13 cellular contexts compared by ENCODE assay signal in genomic region chr7:137881607-137882260, GRCh38. TPM values are rescaled to one million over a fixed set of nuclear protein-coding genes. Genes with fewer than 3 reads are reported as not detected.
DNase-seq lines count a peak whose midpoint lies in the region; ATAC-seq and TF ChIP-seq lines count a peak whose summit lies in the region.
"Had no signal": no experiment of that assay in that cellular context is flagged by ENCODE, and none has a peak within 500 bp of the region (broad histone marks: within the 10 kb centered on the region; RNA-seq: fewer than 3 reads in every experiment).

No MANE protein-coding gene starts in this region.

- H3K9me3 ChIP-seq in RWPE2 (ENCODE audit: severe bottlenecking) (peaks cover 4% of the 10 kb centered on the region), skeletal muscle satellite cell (replicated peaks; ENCODE audit: low read length) (no peaks in the 10 kb centered on the region), transverse colon (no peaks in the 10 kb centered on the region)
- no peaks in the 10 kb centered on the region for H3K9me3 ChIP-seq in CD4-positive, alpha-beta T cell (ENCODE audit: control insufficient read depth, low read length)
- H3K9me3 ChIP-seq: colonic mucosa had no signal

- peaks cover 50% of the 10 kb centered on the region for H3K36me3 Mint-ChIP-seq in T-helper 1 cell treated with Interleukin-12 subunit alpha and Interleukin-12 subunit beta and Interleukin-4 antibody, amounts not matched to agents 30 μg/mL and 1 μg/mL, for 36 hours (ENCODE audit: low read depth)
- peaks cover 100% of the 10 kb centered on the region for H3K36me3 Mint-ChIP-seq in CD4-positive, alpha-beta T cell (ENCODE audit: low read depth)

- CTCF ChIA-PET in CD4-positive, alpha-beta T cell (lab: Charles Lee) = no interaction called here

- TF ChIP-seq CTCF in RWPE2 (IDR thresholded peaks at IDR 0.05; ENCODE audit: poor library complexity, severe bottlenecking) (no peak), transverse colon (IDR thresholded peaks at IDR 0.05) (no peak)
- no peak for TF ChIP-seq CTCF in CD4-positive, alpha-beta T cell (IDR thresholded peaks at IDR 0.05)

- no peak overlapping the region for H3K4me3 ChIP-seq in RWPE2 (ENCODE audit: severe bottlenecking)
- no peak overlapping the region for H3K4me3 ChIP-seq in skeletal muscle satellite cell (ENCODE audit: low read length)
- H3K4me3 ChIP-seq in transverse colon = no peak overlapping the region
- H3K4me3 ChIP-seq: colonic mucosa had no signal

- H3K4me3 Mint-ChIP-seq in T-helper 1 cell treated with Interleukin-12 subunit alpha and Interleukin-12 subunit beta and Interleukin-4 antibody, amounts not matched to agents 30 μg/mL and 1 μg/mL, for 36 hours = no peak overlapping the region
- no peak overlapping the region for H3K4me3 Mint-ChIP-seq in CD4-positive, alpha-beta T cell
- H3K4me3 Mint-ChIP-seq: activated naive CD4-positive, alpha-beta T cell treated with anti-CD3 and anti-CD28 coated beads, Interleukin-2, amount 10 ng/mL, durations not matched to agents 7 days and 5 days had no signal

- peak overlapping the region; percentile 24 for H3K4me2 ChIP-seq in skeletal muscle satellite cell (ENCODE audit: low read length)

- peaks cover 29% of the 10 kb centered on the region for H3K4me1 Mint-ChIP-seq in T-helper 1 cell treated with Interleukin-12 subunit alpha and Interleukin-12 subunit beta and Interleukin-4 antibody, amounts not matched to agents 30 μg/mL and 1 μg/mL, for 36 hours (ENCODE audit: low read depth)
- H3K4me1 Mint-ChIP-seq in CD4-positive, alpha-beta T cell (ENCODE audit: low read depth) = no peaks in the 10 kb centered on the region

- no peaks in the 10 kb centered on the region for H3K9me3 Mint-ChIP-seq in T-helper 1 cell treated with Interleukin-12 subunit alpha and Interleukin-12 subunit beta and Interleukin-4 antibody, amounts not matched to agents 30 μg/mL and 1 μg/mL, for 36 hours
- no peaks in the 10 kb centered on the region for H3K9me3 Mint-ChIP-seq in CD4-positive, alpha-beta T cell
- H3K9me3 Mint-ChIP-seq: activated naive CD4-positive, alpha-beta T cell treated with anti-CD3 and anti-CD28 coated beads, Interleukin-2, amount 10 ng/mL, durations not matched to agents 7 days and 5 days had no signal

- H3K9ac ChIP-seq in skeletal muscle satellite cell (ENCODE audit: low read depth, low read length) = peak overlapping the region; percentile 32

- TF ChIP-seq POLR2A in transverse colon (IDR thresholded peaks at IDR 0.05) = no peak

- 97 to 98% methylated on average over 4 to 8 of the region's 8 CpGs for WGBS in transverse colon (ENCODE audit: low coverage in 1 of 2), 2 donors

- H3K27ac ChIP-seq in RWPE2 (ENCODE audit: poor library complexity, severe bottlenecking) = peak overlapping the region; percentile 82
- H3K27ac ChIP-seq in transverse colon = peak overlapping the region in 1 of 4 donors; percentile 32
- no peak overlapping the region for H3K27ac ChIP-seq in CD4-positive, alpha-beta T cell (ENCODE audit: low read depth, low read length)
- H3K27ac ChIP-seq: colonic mucosa, HL-60 had no signal

- peaks cover 78% of the 10 kb centered on the region for H3K36me3 ChIP-seq in RWPE2 (ENCODE audit: low read depth)
- peaks cover 60% of the 10 kb centered on the region for H3K36me3 ChIP-seq in skeletal muscle satellite cell (ENCODE audit: insufficient read depth, low read length)
- H3K36me3 ChIP-seq in transverse colon = peaks cover 0 to 45% (median 21%) of the 10 kb centered on the region in 4 donors

- DNase-seq in T-helper 1 cell (no peak), RWPE2 (ENCODE audit: low spot score) (no peak), transverse colon (no peak), Ammon's horn (ENCODE audit: low spot score) (no peak)
- DNase-seq in CD4-positive, alpha-beta T cell = no peak
- DNase-seq: activated naive CD4-positive, alpha-beta T cell treated with anti-CD3 and anti-CD28 coated beads, Interleukin-2, amount 10 ng/mL, durations not matched to agents 7 days and 5 days; colonic mucosa; NCI-H345; RPMI8226 had no signal

- in situ Hi-C loops in transverse colon (cut with MboI; ENCODE audit: low pct_ligation_motif_present in 1 of 4, low pct_unique_long_range_greater_than_20kb in 1 of 4, low sequenced_read_pairs in 3 of 4) = no loop called here

- H3K27ac Mint-ChIP-seq in T-helper 1 cell treated with Interleukin-12 subunit alpha and Interleukin-12 subunit beta and Interleukin-4 antibody, amounts not matched to agents 30 μg/mL and 1 μg/mL, for 36 hours = peak overlapping the region; percentile 69
- no peak overlapping the region for H3K27ac Mint-ChIP-seq in CD4-positive, alpha-beta T cell
- H3K27ac Mint-ChIP-seq: activated naive CD4-positive, alpha-beta T cell treated with anti-CD3 and anti-CD28 coated beads, Interleukin-2, amount 10 ng/mL, durations not matched to agents 7 days and 5 days had no signal

- intact Hi-C loops in transverse colon (cut with DNase I; ENCODE audit: low total_unique reads) = no loop called here
- intact Hi-C loops in CD4-positive, alpha-beta T cell (cut with DNase I, micrococcal nuclease) = no loop called here

- H3K4me1 ChIP-seq in RWPE2 (ENCODE audit: insufficient read depth, poor library complexity, severe bottlenecking) = peaks cover 35% of the 10 kb centered on the region
- peaks cover 80% of the 10 kb centered on the region for H3K4me1 ChIP-seq in skeletal muscle satellite cell (ENCODE audit: control insufficient read depth, insufficient read depth, low read length)
- H3K4me1 ChIP-seq in transverse colon = peaks cover 0 to 10% (median 6%) of the 10 kb centered on the region in 4 donors
- H3K4me1 ChIP-seq: colonic mucosa had no signal

- peak; percentile 18 for ATAC-seq in HG02610 (IDR thresholded peaks at IDR 0.05; ENCODE audit: unreplicated experiment)
- no peak for ATAC-seq in RWPE2 (ENCODE audit: low read depth)
- ATAC-seq in CD4-positive, alpha-beta T cell (ENCODE audit: poor library complexity) = no peak

- POLR2A ChIA-PET in CD4-positive, alpha-beta T cell (lab: Charles Lee) = no interaction called here

- no peaks in the 10 kb centered on the region for H3K27me3 ChIP-seq in RWPE2 (ENCODE audit: insufficient read depth, poor library complexity, severe bottlenecking)
- no peaks in the 10 kb centered on the region for H3K27me3 ChIP-seq in skeletal muscle satellite cell (ENCODE audit: control insufficient read depth, insufficient read depth, low read length)
- no peaks in the 10 kb centered on the region for H3K27me3 ChIP-seq in transverse colon
- no peaks in the 10 kb centered on the region for H3K27me3 ChIP-seq in CD4-positive, alpha-beta T cell (ENCODE audit: control insufficient read depth, insufficient read depth, low read length)
- H3K27me3 ChIP-seq: colonic mucosa had no signal

- no peak for TF ChIP-seq EP300 in transverse colon (IDR thresholded peaks at IDR 0.05; ENCODE audit: low read depth)

- H3K27me3 Mint-ChIP-seq in T-helper 1 cell treated with Interleukin-12 subunit alpha and Interleukin-12 subunit beta and Interleukin-4 antibody, amounts not matched to agents 30 μg/mL and 1 μg/mL, for 36 hours (ENCODE audit: low read depth) = no peaks in the 10 kb centered on the region
- no peaks in the 10 kb centered on the region for H3K27me3 Mint-ChIP-seq in CD4-positive, alpha-beta T cell
- H3K27me3 Mint-ChIP-seq: activated naive CD4-positive, alpha-beta T cell treated with anti-CD3 and anti-CD28 coated beads, Interleukin-2, amount 10 ng/mL, durations not matched to agents 7 days and 5 days had no signal

RNA-seq across cellular contexts. Expression of gene DGKI, which starts 35.0 kb away (rescaled TPM):
- total RNA-seq in skeletal muscle satellite cell (2012; rRNA removed) = 6.1 and 12.7 TPM in 2 replicates
- 1 to 10 TPM in 1 of 4 donors, under 1 TPM in 2, not detected in 1; 0.64 to 1.2 (median 1.00) TPM for total RNA-seq in transverse colon
- not detected for total RNA-seq in CD4-positive, alpha-beta T cell
